ENCODE assay signal across 8 cellular contexts in the genomic region with DNA sequence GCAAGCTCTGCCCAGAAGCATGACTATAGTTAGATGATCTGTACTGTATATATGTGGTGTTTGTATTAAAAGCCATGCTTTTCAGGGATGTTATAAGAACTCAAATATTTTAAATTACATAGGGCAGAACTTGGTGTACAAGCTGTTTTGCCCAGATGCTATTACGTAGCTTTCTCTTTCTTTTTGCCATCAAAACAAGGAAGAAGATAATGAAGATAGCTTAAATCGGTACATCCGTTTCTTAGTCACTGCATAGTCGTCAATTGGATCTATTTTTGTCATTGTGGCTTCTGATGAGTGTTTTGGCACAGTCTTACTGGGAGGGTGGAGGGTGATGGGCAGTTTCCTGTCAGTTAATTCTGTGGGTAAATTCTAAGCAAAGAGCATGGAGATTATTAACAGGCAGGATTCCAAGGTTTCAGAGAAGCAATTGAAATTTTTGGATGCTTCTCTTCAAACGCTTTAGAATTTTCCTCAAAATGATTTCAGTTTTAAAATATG.
DNase-seq lines count a peak whose midpoint lies in the region; ATAC-seq and TF ChIP-seq lines count a peak whose summit lies in the region.

No MANE protein-coding gene starts in this region.

- no peak for TF ChIP-seq CTCF in Panc1 (IDR thresholded peaks at IDR 0.05)

- H3K27ac ChIP-seq in Panc1 (ENCODE audit: low read length), result peak overlapping the region; percentile 66

- peaks cover 11% of the 10 kb centered on the region; the same call in 1 of the 2 replicates for H3K4me1 ChIP-seq in Panc1 (ENCODE audit: control insufficient read depth, insufficient read depth, low read length)

- DNase-seq in AML-193 (lab: John Stamatoyannopoulos, UW) (peak; percentile 97), Panc1 (ENCODE audit: low read depth, low spot score) (peak; percentile 65), left ventricle myocardium superior (no peak), HEK293T (ENCODE audit: extremely low spot score) (no peak)
- peak; percentile 70 for DNase-seq in activated naive CD4-positive, alpha-beta T cell treated with anti-CD3 and anti-CD28 coated beads for 36 hours
- peak; percentile 33 to 57 for DNase-seq in stimulated activated CD4-positive, alpha-beta T cell treated with anti-CD3 and anti-CD28 coated beads, Interleukin-2, amount 100 ng/mL, for 24 hours

- no peaks in the 10 kb centered on the region for H3K27me3 ChIP-seq in Panc1 (ENCODE audit: control insufficient read depth, insufficient read depth, low read length)

- no peaks in the 10 kb centered on the region for H3K27me3 Mint-ChIP-seq in activated naive CD4-positive, alpha-beta T cell treated with anti-CD3 and anti-CD28 coated beads for 36 hours (ENCODE audit: low read depth)

- POLR2A ChIA-PET in Panc1 (lab: Charles Lee), result interaction anchor here (0.7 kb wide), 1 partner anchor 568 kb away, joined by 3 read pairs; no protein-coding TSS in a partner anchor
- POLR2A ChIA-PET in HEK293T (lab: Yijun Ruan, JAX), result no interaction called here

- H3K9me3 ChIP-seq in Panc1 (ENCODE audit: control insufficient read depth, insufficient read depth, low read depth, low read length), result peaks cover 10% of the 10 kb centered on the region; the same call in 1 of the 2 replicates

- peaks cover 6% of the 10 kb centered on the region for H3K9me3 Mint-ChIP-seq in activated naive CD4-positive, alpha-beta T cell treated with anti-CD3 and anti-CD28 coated beads for 36 hours

- peaks cover 33% of the 10 kb centered on the region for H3K4me1 Mint-ChIP-seq in activated naive CD4-positive, alpha-beta T cell treated with anti-CD3 and anti-CD28 coated beads for 36 hours (ENCODE audit: low read depth)

- ATAC-seq in GM19328 (IDR thresholded peaks at IDR 0.05; ENCODE audit: unreplicated experiment) (peak; percentile 85), HG03457 (IDR thresholded peaks at IDR 0.05; ENCODE audit: unreplicated experiment) (peak; percentile 94), Panc1 (peak; percentile 79; the same call in 1 of the 2 replicates), left ventricle myocardium superior (peak; percentile 95)

- CTCF ChIA-PET in Panc1 (lab: Charles Lee) (interaction anchor here (0.7 kb wide), 1 partner anchor 1336 kb away, joined by 4 read pairs; no protein-coding TSS in a partner anchor), HEK293T (lab: Yijun Ruan, JAX) (interaction anchor here (0.7 kb wide), 1 partner anchor 366 kb away, joined by 3 read pairs; no protein-coding TSS in a partner anchor)
- CTCF ChIA-PET in activated naive CD4-positive, alpha-beta T cell treated with anti-CD3 and anti-CD28 coated beads for 36 hours (lab: Charles Lee), result interaction anchor here (0.9 kb wide), 3 partner anchors 12 to 724 kb away, joined by 3 to 6 read pairs (median 4); no protein-coding TSS in a partner anchor

- H3K36me3 Mint-ChIP-seq in activated naive CD4-positive, alpha-beta T cell treated with anti-CD3 and anti-CD28 coated beads for 36 hours (ENCODE audit: low read depth), result no peaks in the 10 kb centered on the region

- peak overlapping the region; percentile 7 to 38; a peak in 3 of 4 replicates for H3K4me3 ChIP-seq in Panc1 (ENCODE audit: low read depth in 2 of 2, low read length in 2 of 2)

- BruUV-seq in Panc1 (replicated peaks; lab: Mats Ljungman, UMichigan), result no TSS peak

- H3K4me3 Mint-ChIP-seq in activated naive CD4-positive, alpha-beta T cell treated with anti-CD3 and anti-CD28 coated beads for 36 hours, result peak overlapping the region; percentile 65

- intact Hi-C loops in Panc1 (cut with micrococcal nuclease; ENCODE audit: unreplicated experiment), result no loop called here
- intact Hi-C loops in activated naive CD4-positive, alpha-beta T cell treated with anti-CD3 and anti-CD28 coated beads for 36 hours (cut with micrococcal nuclease), result loop anchor here (1.0 to 10.0 kb wide), 11 partner anchors 19 to 1461 kb away; partner anchors contain the start of gene HIVEP2
- intact Hi-C loops in left ventricle myocardium superior (cut with micrococcal nuclease), result no loop called here

- H3K36me3 ChIP-seq in Panc1 (ENCODE audit: control insufficient read depth, insufficient read depth, low read length), result no peaks in the 10 kb centered on the region

- H3K27ac Mint-ChIP-seq in activated naive CD4-positive, alpha-beta T cell treated with anti-CD3 and anti-CD28 coated beads for 36 hours, result peak overlapping the region; percentile 91

- in situ Hi-C loops in Panc1 (cut with HindIII; ENCODE audit: low pct_unique_long_range_greater_than_20kb, low sequenced_read_pairs), result no loop called here

TF ChIP-seq in HEK293T, 16 proteins besides CTCF, POLR2A, EP300 and RAD21:
- TF ChIP-seq BHLHE40 (IDR thresholded peaks at IDR 0.05; ENCODE audit: borderline replicate concordance) (no peak), CTBP1 (IDR thresholded peaks at IDR 0.05; ENCODE audit: borderline replicate concordance) (no peak), LEF1 (IDR thresholded peaks at IDR 0.05; ENCODE audit: borderline replicate concordance) (no peak), NFRKB (IDR thresholded peaks at IDR 0.05) (no peak), ELF4 (IDR thresholded peaks at IDR 0.05) (no peak), HDGF (IDR thresholded peaks at IDR 0.05; ENCODE audit: borderline replicate concordance) (no peak)
- TF ChIP-seq, protein P1, sequence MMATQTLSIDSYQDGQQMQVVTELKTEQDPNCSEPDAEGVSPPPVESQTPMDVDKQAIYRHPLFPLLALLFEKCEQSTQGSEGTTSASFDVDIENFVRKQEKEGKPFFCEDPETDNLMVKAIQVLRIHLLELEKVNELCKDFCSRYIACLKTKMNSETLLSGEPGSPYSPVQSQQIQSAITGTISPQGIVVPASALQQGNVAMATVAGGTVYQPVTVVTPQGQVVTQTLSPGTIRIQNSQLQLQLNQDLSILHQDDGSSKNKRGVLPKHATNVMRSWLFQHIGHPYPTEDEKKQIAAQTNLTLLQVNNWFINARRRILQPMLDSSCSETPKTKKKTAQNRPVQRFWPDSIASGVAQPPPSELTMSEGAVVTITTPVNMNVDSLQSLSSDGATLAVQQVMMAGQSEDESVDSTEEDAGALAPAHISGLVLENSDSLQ (IDR thresholded peaks at IDR 0.05), result no peak

Comparison
In these comparisons a context has a peak if more than half of its experiments do, and no peak if none do; other contexts are left out.
1. DNase-seq: peak in AML-193 (2 of 2), Panc1 (single experiment), activated naive CD4-positive, alpha-beta T cell treated with anti-CD3 and anti-CD28 coated beads for 36 hours (single experiment) and stimulated activated CD4-positive, alpha-beta T cell treated with anti-CD3 and anti-CD28 coated beads, Interleukin-2, amount 100 ng/mL, for 24 hours (2 of 2); none in left ventricle myocardium superior (single experiment) and HEK293T (single experiment).
2. Peak in every context shown above with its lines, with median percentiles within 50 percentile points of each other: ATAC-seq.